In the genomic region with DNA sequence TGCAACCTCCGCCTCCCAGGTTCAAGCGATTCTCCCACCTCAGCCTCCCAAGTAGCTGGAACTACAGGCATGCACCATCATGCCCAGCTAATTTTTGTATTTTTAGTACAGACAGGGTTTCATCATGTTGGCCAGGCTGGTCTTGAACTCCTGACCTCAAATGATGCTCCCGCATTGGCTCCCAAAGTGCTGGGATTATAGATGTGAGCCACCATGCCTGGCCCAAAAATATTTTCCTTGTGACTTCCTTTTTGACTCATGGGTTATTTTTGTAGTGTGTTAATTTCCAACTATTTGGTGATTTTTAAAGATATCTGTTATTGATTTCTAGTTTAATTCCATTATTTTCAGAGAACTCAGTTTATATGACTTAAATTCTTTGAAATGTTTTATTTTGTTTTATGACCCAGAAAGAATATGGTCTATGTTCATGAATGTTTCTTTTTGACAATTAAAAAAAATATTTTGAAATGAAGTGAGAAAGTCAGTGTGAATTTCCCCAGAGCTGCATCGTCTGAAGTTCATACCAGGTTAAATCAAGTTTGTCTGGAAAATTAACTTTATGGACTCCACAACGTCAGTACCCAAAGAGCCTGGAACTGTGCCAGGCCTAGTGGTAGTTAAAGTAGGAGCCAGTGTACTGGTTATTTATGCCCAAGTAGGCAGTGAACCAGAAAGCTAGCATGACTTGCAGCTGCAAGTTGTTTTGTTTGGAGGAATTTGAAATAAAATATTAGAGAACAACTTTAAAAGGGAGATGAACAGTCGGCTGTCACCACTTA, we compare ENCODE assay signal across 1 cellular context.
TF ChIP-seq lines count a peak whose summit lies in the region.

No MANE protein-coding gene starts in this region.

TF ChIP-seq in GM23338, 12 proteins besides CTCF, POLR2A, EP300 and RAD21 (continued from another document):
- TF ChIP-seq, protein P1, sequence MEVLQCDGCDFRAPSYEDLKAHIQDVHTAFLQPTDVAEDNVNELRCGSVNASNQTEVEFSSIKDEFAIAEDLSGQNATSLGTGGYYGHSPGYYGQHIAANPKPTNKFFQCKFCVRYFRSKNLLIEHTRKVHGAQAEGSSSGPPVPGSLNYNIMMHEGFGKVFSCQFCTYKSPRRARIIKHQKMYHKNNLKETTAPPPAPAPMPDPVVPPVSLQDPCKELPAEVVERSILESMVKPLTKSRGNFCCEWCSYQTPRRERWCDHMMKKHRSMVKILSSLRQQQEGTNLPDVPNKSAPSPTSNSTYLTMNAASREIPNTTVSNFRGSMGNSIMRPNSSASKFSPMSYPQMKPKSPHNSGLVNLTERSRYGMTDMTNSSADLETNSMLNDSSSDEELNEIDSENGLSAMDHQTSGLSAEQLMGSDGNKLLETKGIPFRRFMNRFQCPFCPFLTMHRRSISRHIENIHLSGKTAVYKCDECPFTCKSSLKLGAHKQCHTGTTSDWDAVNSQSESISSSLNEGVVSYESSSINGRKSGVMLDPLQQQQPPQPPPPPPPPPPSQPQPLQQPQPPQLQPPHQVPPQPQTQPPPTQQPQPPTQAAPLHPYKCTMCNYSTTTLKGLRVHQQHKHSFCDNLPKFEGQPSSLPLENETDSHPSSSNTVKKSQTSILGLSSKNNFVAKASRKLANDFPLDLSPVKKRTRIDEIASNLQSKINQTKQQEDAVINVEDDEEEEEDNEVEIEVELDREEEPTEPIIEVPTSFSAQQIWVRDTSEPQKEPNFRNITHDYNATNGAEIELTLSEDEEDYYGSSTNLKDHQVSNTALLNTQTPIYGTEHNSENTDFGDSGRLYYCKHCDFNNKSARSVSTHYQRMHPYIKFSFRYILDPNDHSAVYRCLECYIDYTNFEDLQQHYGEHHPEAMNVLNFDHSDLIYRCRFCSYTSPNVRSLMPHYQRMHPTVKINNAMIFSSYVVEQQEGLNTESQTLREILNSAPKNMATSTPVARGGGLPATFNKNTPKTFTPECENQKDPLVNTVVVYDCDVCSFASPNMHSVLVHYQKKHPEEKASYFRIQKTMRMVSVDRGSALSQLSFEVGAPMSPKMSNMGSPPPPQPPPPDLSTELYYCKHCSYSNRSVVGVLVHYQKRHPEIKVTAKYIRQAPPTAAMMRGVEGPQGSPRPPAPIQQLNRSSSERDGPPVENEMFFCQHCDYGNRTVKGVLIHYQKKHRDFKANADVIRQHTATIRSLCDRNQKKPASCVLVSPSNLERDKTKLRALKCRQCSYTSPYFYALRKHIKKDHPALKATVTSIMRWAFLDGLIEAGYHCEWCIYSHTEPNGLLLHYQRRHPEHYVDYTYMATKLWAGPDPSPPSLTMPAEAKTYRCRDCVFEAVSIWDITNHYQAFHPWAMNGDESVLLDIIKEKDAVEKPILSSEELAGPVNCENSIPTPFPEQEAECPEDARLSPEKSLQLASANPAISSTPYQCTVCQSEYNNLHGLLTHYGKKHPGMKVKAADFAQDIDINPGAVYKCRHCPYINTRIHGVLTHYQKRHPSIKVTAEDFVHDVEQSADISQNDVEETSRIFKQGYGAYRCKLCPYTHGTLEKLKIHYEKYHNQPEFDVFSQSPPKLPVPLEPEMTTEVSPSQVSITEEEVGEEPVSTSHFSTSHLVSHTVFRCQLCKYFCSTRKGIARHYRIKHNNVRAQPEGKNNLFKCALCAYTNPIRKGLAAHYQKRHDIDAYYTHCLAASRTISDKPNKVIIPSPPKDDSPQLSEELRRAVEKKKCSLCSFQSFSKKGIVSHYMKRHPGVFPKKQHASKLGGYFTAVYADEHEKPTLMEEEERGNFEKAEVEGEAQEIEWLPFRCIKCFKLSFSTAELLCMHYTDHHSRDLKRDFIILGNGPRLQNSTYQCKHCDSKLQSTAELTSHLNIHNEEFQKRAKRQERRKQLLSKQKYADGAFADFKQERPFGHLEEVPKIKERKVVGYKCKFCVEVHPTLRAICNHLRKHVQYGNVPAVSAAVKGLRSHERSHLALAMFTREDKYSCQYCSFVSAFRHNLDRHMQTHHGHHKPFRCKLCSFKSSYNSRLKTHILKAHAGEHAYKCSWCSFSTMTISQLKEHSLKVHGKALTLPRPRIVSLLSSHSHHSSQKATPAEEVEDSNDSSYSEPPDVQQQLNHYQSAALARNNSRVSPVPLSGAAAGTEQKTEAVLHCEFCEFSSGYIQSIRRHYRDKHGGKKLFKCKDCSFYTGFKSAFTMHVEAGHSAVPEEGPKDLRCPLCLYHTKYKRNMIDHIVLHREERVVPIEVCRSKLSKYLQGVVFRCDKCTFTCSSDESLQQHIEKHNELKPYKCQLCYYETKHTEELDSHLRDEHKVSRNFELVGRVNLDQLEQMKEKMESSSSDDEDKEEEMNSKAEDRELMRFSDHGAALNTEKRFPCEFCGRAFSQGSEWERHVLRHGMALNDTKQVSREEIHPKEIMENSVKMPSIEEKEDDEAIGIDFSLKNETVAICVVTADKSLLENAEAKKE (CRISPR knock-in tag; IDR thresholded peaks at IDR 0.05): no peak
- TF ChIP-seq POLR2AphosphoS5 (IDR thresholded peaks at IDR 0.05; ENCODE audit: low read depth) (no peak), NANOG (IDR thresholded peaks at IDR 0.05; ENCODE audit: borderline replicate concordance) (no peak), EZH2 (IDR thresholded peaks at IDR 0.05; ENCODE audit: low read depth, unreplicated experiment) (no peak), CREB1 (CRISPR knock-in tag; IDR thresholded peaks at IDR 0.05; ENCODE audit: low read depth) (no peak)
- TF ChIP-seq, protein P2, sequence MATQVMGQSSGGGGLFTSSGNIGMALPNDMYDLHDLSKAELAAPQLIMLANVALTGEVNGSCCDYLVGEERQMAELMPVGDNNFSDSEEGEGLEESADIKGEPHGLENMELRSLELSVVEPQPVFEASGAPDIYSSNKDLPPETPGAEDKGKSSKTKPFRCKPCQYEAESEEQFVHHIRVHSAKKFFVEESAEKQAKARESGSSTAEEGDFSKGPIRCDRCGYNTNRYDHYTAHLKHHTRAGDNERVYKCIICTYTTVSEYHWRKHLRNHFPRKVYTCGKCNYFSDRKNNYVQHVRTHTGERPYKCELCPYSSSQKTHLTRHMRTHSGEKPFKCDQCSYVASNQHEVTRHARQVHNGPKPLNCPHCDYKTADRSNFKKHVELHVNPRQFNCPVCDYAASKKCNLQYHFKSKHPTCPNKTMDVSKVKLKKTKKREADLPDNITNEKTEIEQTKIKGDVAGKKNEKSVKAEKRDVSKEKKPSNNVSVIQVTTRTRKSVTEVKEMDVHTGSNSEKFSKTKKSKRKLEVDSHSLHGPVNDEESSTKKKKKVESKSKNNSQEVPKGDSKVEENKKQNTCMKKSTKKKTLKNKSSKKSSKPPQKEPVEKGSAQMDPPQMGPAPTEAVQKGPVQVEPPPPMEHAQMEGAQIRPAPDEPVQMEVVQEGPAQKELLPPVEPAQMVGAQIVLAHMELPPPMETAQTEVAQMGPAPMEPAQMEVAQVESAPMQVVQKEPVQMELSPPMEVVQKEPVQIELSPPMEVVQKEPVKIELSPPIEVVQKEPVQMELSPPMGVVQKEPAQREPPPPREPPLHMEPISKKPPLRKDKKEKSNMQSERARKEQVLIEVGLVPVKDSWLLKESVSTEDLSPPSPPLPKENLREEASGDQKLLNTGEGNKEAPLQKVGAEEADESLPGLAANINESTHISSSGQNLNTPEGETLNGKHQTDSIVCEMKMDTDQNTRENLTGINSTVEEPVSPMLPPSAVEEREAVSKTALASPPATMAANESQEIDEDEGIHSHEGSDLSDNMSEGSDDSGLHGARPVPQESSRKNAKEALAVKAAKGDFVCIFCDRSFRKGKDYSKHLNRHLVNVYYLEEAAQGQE (IDR thresholded peaks at IDR 0.05; ENCODE audit: unreplicated experiment): no peak
